1 cellular context compared by ENCODE assay signal in the genomic region with DNA sequence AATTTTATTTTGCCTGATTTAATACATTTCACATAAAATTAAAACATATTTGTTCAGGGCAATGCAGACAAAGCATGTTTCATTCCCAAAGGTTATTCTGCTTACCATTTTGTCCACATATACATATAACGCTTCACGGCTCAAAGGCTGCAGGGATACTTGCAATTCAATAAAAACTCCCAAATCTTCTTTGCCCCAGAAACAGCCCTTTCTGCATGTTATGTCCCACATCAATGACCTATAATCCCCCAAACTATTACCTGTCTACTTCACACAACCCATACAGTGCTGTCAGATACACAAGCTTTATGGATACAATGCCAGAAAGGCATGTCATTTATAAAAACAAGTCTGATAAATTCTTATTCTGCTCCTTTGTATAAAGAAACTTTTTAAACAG.
TF ChIP-seq lines count a peak whose summit lies in the region.

No MANE protein-coding gene starts in this region.

TF ChIP-seq in WTC11, 78 proteins besides CTCF, POLR2A, EP300 and RAD21 (continued from another document):
- TF ChIP-seq, protein P1, sequence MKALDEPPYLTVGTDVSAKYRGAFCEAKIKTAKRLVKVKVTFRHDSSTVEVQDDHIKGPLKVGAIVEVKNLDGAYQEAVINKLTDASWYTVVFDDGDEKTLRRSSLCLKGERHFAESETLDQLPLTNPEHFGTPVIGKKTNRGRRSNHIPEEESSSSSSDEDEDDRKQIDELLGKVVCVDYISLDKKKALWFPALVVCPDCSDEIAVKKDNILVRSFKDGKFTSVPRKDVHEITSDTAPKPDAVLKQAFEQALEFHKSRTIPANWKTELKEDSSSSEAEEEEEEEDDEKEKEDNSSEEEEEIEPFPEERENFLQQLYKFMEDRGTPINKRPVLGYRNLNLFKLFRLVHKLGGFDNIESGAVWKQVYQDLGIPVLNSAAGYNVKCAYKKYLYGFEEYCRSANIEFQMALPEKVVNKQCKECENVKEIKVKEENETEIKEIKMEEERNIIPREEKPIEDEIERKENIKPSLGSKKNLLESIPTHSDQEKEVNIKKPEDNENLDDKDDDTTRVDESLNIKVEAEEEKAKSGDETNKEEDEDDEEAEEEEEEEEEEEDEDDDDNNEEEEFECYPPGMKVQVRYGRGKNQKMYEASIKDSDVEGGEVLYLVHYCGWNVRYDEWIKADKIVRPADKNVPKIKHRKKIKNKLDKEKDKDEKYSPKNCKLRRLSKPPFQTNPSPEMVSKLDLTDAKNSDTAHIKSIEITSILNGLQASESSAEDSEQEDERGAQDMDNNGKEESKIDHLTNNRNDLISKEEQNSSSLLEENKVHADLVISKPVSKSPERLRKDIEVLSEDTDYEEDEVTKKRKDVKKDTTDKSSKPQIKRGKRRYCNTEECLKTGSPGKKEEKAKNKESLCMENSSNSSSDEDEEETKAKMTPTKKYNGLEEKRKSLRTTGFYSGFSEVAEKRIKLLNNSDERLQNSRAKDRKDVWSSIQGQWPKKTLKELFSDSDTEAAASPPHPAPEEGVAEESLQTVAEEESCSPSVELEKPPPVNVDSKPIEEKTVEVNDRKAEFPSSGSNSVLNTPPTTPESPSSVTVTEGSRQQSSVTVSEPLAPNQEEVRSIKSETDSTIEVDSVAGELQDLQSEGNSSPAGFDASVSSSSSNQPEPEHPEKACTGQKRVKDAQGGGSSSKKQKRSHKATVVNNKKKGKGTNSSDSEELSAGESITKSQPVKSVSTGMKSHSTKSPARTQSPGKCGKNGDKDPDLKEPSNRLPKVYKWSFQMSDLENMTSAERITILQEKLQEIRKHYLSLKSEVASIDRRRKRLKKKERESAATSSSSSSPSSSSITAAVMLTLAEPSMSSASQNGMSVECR (CRISPR knock-in tag; IDR thresholded peaks at IDR 0.05; ENCODE audit: borderline replicate concordance), result no peak
- TF ChIP-seq, protein P2, sequence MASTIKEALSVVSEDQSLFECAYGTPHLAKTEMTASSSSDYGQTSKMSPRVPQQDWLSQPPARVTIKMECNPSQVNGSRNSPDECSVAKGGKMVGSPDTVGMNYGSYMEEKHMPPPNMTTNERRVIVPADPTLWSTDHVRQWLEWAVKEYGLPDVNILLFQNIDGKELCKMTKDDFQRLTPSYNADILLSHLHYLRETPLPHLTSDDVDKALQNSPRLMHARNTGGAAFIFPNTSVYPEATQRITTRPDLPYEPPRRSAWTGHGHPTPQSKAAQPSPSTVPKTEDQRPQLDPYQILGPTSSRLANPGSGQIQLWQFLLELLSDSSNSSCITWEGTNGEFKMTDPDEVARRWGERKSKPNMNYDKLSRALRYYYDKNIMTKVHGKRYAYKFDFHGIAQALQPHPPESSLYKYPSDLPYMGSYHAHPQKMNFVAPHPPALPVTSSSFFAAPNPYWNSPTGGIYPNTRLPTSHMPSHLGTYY (CRISPR knock-in tag; IDR thresholded peaks at IDR 0.05), result no peak
- TF ChIP-seq, protein P3, sequence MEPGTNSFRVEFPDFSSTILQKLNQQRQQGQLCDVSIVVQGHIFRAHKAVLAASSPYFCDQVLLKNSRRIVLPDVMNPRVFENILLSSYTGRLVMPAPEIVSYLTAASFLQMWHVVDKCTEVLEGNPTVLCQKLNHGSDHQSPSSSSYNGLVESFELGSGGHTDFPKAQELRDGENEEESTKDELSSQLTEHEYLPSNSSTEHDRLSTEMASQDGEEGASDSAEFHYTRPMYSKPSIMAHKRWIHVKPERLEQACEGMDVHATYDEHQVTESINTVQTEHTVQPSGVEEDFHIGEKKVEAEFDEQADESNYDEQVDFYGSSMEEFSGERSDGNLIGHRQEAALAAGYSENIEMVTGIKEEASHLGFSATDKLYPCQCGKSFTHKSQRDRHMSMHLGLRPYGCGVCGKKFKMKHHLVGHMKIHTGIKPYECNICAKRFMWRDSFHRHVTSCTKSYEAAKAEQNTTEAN (CRISPR knock-in tag; IDR thresholded peaks at IDR 0.05), result no peak
- no peak for TF ChIP-seq OVOL2 (CRISPR knock-in tag; IDR thresholded peaks at IDR 0.05; ENCODE audit: borderline replicate concordance)
- TF ChIP-seq PRRX2 (CRISPR knock-in tag; IDR thresholded peaks at IDR 0.05), result no peak
- no peak for TF ChIP-seq ZNF263 (CRISPR knock-in tag; IDR thresholded peaks at IDR 0.05; ENCODE audit: low read depth)
- TF ChIP-seq SP1 (CRISPR knock-in tag; conservative IDR thresholded peaks at IDR 0.05), result no peak
